23 cellular contexts compared by ENCODE assay signal in the genomic region with DNA sequence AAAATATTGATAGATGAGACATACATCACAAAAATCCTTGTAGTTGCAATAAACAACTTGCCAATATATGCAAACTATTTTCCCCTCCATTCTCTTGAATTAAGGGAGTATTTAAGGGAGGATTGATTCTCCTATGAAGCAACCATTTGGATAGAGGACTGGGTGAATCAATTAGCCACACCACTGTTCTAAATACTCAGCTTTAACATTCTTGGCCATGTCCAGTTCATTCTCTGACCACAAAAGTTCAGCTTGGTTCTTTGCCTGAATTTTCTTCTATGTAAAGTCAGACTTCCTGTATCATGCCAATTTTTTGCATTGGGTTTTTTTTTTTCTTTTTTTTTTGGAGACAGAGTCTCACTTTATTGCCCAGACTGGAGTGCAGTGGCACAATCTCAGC. TPM values are rescaled to one million over a fixed set of nuclear protein-coding genes. Genes with fewer than 3 reads are reported as not detected.
DNase-seq lines count a peak whose midpoint lies in the region; ATAC-seq and TF ChIP-seq lines count a peak whose summit lies in the region.
"Had no signal": no experiment of that assay in that cellular context is flagged by ENCODE, and none has a peak within 500 bp of the region (broad histone marks: within the 10 kb centered on the region; RNA-seq: fewer than 3 reads in every experiment).

No MANE protein-coding gene starts in this region.

- POLR2A ChIA-PET in IMR-90 (lab: Charles Lee; ENCODE audit: unreplicated experiment) = interaction anchor here (1.0 kb wide), 1 partner anchor 21 kb away, joined by 5 read pairs; no protein-coding TSS in a partner anchor

- H3K14ac ChIP-seq in IMR-90 (replicated peaks; ENCODE audit: low read depth, low read length) = no peak overlapping the region

- H3K56ac ChIP-seq in IMR-90 (ENCODE audit: extremely low read depth, insufficient read depth, low read length) = no peak overlapping the region

- no peaks in the 10 kb centered on the region for H3K9me3 ChIP-seq in IMR-90 (ENCODE audit: control insufficient read depth, insufficient read depth, low read length)
- H3K9me3 ChIP-seq: transverse colon had no signal

- H3K4me3 ChIP-seq in IMR-90 (ENCODE audit: insufficient read depth, low read depth, low read length) = no peak overlapping the region
- no peak overlapping the region for H3K4me3 ChIP-seq in brain microvascular endothelial cell (ENCODE audit: low read depth, low read length)
- H3K4me3 ChIP-seq: transverse colon had no signal

- peaks cover 15% of the 10 kb centered on the region for H3K9me1 ChIP-seq in IMR-90 (ENCODE audit: insufficient read depth, low read length)

- no peaks in the 10 kb centered on the region for H3K79me1 ChIP-seq in IMR-90 (ENCODE audit: low read depth in 1 of 2, low read length in 2 of 2)

- no peak overlapping the region for H2BK120ac ChIP-seq in IMR-90 (ENCODE audit: low read depth, low read length)

- no peak; the same call in 1 of the 2 replicates for ATAC-seq in IMR-90 (ENCODE audit: low read depth)
- no peak for ATAC-seq in GM18517 (IDR thresholded peaks at IDR 0.05; ENCODE audit: unreplicated experiment)
- ATAC-seq: right cardiac atrium, Right ventricle myocardium inferior, T-cell had no signal

- H3K18ac ChIP-seq in IMR-90 (ENCODE audit: low read depth, low read length) = no peak overlapping the region

- intact Hi-C loops in IMR-90 (cut with micrococcal nuclease) = no loop called here

- H4K20me1 ChIP-seq in IMR-90 (ENCODE audit: insufficient read depth, low read length) = no peaks in the 10 kb centered on the region

- no peaks in the 10 kb centered on the region for H3K36me3 ChIP-seq in IMR-90 (ENCODE audit: control insufficient read depth, insufficient read depth, low read length)
- no peaks in the 10 kb centered on the region for H3K36me3 ChIP-seq in brain microvascular endothelial cell (replicated peaks)
- H3K36me3 ChIP-seq: transverse colon had no signal

- dilution Hi-C loops in IMR-90 (cut with HindIII; ENCODE audit: low sequenced_read_pairs, unreplicated experiment) = no loop called here

- no peak overlapping the region for H3K4ac ChIP-seq in IMR-90 (ENCODE audit: low read depth, low read length)

- H2BK15ac ChIP-seq in IMR-90 (ENCODE audit: low read depth, low read length) = no peak overlapping the region

- H2BK5ac ChIP-seq in IMR-90 (ENCODE audit: low read depth, low read length, poor library complexity, severe bottlenecking) = no peak overlapping the region

- TF ChIP-seq CTCF in AG09319 (IDR thresholded peaks at IDR 0.05; ENCODE audit: low read depth, low read length) (no peak), IMR-90 (conservative IDR thresholded peaks at IDR 0.05; ENCODE audit: low read depth, low read length) (no peak), brain microvascular endothelial cell (IDR thresholded peaks at IDR 0.05; ENCODE audit: low read depth, low read length, missing control alignments) (no peak)

- H3K4me2 ChIP-seq in IMR-90 (ENCODE audit: low read depth, low read length) = no peak overlapping the region

- no peak overlapping the region for H2AK5ac ChIP-seq in IMR-90 (ENCODE audit: low read depth, low read length)

- TF ChIP-seq POLR2A in IMR-90 (IDR thresholded peaks at IDR 0.05; ENCODE audit: low read depth, low read length) = no peak

- H4K91ac ChIP-seq in IMR-90 (ENCODE audit: insufficient read depth, low read depth, low read length) = no peak overlapping the region

- H3K4me1 ChIP-seq in IMR-90 (ENCODE audit: control insufficient read depth, insufficient read depth, low read length) = peaks cover 6% of the 10 kb centered on the region

- no peak overlapping the region for H3K27ac ChIP-seq in IMR-90 (ENCODE audit: insufficient read depth, low read length)
- H3K27ac ChIP-seq in brain microvascular endothelial cell = no peak overlapping the region
- H3K27ac ChIP-seq: transverse colon, VCaP had no signal

- H3K23ac ChIP-seq in IMR-90 (ENCODE audit: low read depth, low read length) = no peak overlapping the region

- H4K5ac ChIP-seq in IMR-90 (ENCODE audit: low read depth, low read length) = no peak overlapping the region

- H3K27me3 ChIP-seq in IMR-90 (ENCODE audit: control insufficient read depth, insufficient read depth, low read length) (no peaks in the 10 kb centered on the region), brain microvascular endothelial cell (replicated peaks) (no peaks in the 10 kb centered on the region)
- H3K27me3 ChIP-seq: transverse colon had no signal

- peak; percentile 54 for DNase-seq in AG09319 (ENCODE audit: extremely low read depth, low read depth)
- peak; percentile 81 for DNase-seq in IMR-90
- peak; percentile 28 for DNase-seq in brain microvascular endothelial cell
- DNase-seq in iris pigment epithelial cell (ENCODE audit: low read depth) = peak; percentile 86
- DNase-seq in SIG-M5 treated with dmso at 0.1 percent for 504 hours (lab: John Stamatoyannopoulos, UW; ENCODE audit: unreplicated experiment) = no peak
- no peak for DNase-seq in hypothalamus (lab: John Stamatoyannopoulos, UW)
- DNase-seq in NCI-H2029 (lab: John Stamatoyannopoulos, UW) = no peak
- DNase-seq: activated CD4-positive, alpha-beta memory T cell treated with anti-CD3 and anti-CD28 coated beads for 36 hours; activated naive CD4-positive, alpha-beta T cell treated with anti-CD3 and anti-CD28 coated beads, Interleukin-2, amount 10 ng/mL, durations not matched to agents 7 days and 5 days; CD4-positive, alpha-beta memory T cell; DMS79; H7; KG1; NCI-H1092; NCI-H2081 treated with DMSO at 0.1 percent for 48 hours; NCI-H510A treated with DMSO at 0.1 percent for 48 hours; right cardiac atrium; stimulated activated naive CD4-positive, alpha-beta T cell; T-cell; transverse colon had no signal

- no TSS peak for BruUV-seq in IMR-90 (replicated peaks; lab: Mats Ljungman, UMichigan)

- no peak overlapping the region for H2AFZ ChIP-seq in IMR-90 (replicated peaks; ENCODE audit: low read length, poor library complexity)

- in situ Hi-C loops in IMR-90 (cut with MboI; ENCODE audit: low sequenced_read_pairs) (no loop called here), brain microvascular endothelial cell (cut with HindIII; ENCODE audit: low pct_ligation_motif_present, low sequenced_read_pairs) (no loop called here)

- no peak overlapping the region for H2BK20ac ChIP-seq in IMR-90 (ENCODE audit: low read depth, low read length)

- no peak overlapping the region for H4K8ac ChIP-seq in IMR-90 (ENCODE audit: low read depth in 2 of 2, low read length in 2 of 2)

- H3K9ac ChIP-seq in IMR-90 (ENCODE audit: low read depth, low read length) = no peak overlapping the region

- TF ChIP-seq RAD21 in IMR-90 (IDR thresholded peaks at IDR 0.05; ENCODE audit: low read length) = no peak

- H2AK9ac ChIP-seq in IMR-90 (replicated peaks; ENCODE audit: low read depth, low read length, poor library complexity) = no peak overlapping the region

- CTCF ChIA-PET in IMR-90 (lab: Yijun Ruan, JAX) = interaction anchor here (0.8 kb wide), 1 partner anchor 16 kb away, joined by 5 read pairs; no protein-coding TSS in a partner anchor

TF ChIP-seq in IMR-90, 13 proteins besides CTCF, POLR2A, EP300 and RAD21:
- TF ChIP-seq SMC3 (IDR thresholded peaks at IDR 0.05; ENCODE audit: low read depth, low read length) (no peak), CHD1 (IDR thresholded peaks at IDR 0.05; ENCODE audit: low read depth, low read length) (no peak), MXI1 (IDR thresholded peaks at IDR 0.05; ENCODE audit: borderline replicate concordance, low read depth, low read length) (no peak), RFX5 (IDR thresholded peaks at IDR 0.05; ENCODE audit: low read depth, low read length) (no peak), CEBPB (IDR thresholded peaks at IDR 0.05; ENCODE audit: low read depth, low read length) (peak; percentile 56)
- TF ChIP-seq, protein P1, sequence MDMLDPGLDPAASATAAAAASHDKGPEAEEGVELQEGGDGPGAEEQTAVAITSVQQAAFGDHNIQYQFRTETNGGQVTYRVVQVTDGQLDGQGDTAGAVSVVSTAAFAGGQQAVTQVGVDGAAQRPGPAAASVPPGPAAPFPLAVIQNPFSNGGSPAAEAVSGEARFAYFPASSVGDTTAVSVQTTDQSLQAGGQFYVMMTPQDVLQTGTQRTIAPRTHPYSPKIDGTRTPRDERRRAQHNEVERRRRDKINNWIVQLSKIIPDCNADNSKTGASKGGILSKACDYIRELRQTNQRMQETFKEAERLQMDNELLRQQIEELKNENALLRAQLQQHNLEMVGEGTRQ (IDR thresholded peaks at IDR 0.05; ENCODE audit: low read depth, low read length) = no peak

RNA-seq across cellular contexts. Expression of a gene that starts 15.8 kb away (rescaled TPM):
- total RNA-seq in IMR-90 (2012; rRNA removed) = 62.4 and 233 TPM in 2 replicates
- polyA plus RNA-seq in IMR-90 (2012; rRNA removed) = 91.8 and 108 TPM in 2 replicates
- 25.8 and 29.3 TPM in 2 replicates for polyA plus RNA-seq in IMR-90 (2012; cell fraction: cytosol; rRNA removed)
- 9.2 and 24.9 TPM in 2 replicates for polyA plus RNA-seq in IMR-90 (2012; cell fraction: nucleus; rRNA removed; ENCODE audit: low replicate concordance)

RNA-seq across cellular contexts. Expression of a gene that starts 16.6 kb away (rescaled TPM):
- total RNA-seq in IMR-90 (2012; rRNA removed) = 4.2 and 4.3 TPM in 2 replicates
- polyA plus RNA-seq in IMR-90 (2012; rRNA removed) = 10.2 and 11.5 TPM in 2 replicates
- 5.6 and 7.5 TPM in 2 replicates for polyA plus RNA-seq in IMR-90 (2012; cell fraction: cytosol; rRNA removed)
- polyA plus RNA-seq in IMR-90 (2012; cell fraction: nucleus; rRNA removed; ENCODE audit: low replicate concordance) = 19.3 and 29.4 TPM in 2 replicates

Comparison
In these comparisons a context has a peak if more than half of its experiments do, and no peak if none do; other contexts are left out.
1. DNase-seq: peak in AG09319 (single experiment), IMR-90 (single experiment), brain microvascular endothelial cell (single experiment) and iris pigment epithelial cell (single experiment); none in SIG-M5 treated with dmso at 0.1 percent for 504 hours (single experiment), hypothalamus (0 of 51) and NCI-H2029 (single experiment).